In genomic region chr6:26199057-26199772, GRCh38 we compare ENCODE assay signal across 8 cellular contexts.
DNase-seq lines count a peak whose midpoint lies in the region; ATAC-seq and TF ChIP-seq lines count a peak whose summit lies in the region.

No MANE protein-coding gene starts in this region.

- no peaks in the 10 kb centered on the region; the same call in 1 of the 2 replicates for H3K79me2 ChIP-seq in OCI-LY1 (ENCODE audit: insufficient read depth, low read length)

- peak; percentile 63 for DNase-seq in DMS79 (lab: John Stamatoyannopoulos, UW)
- DNase-seq in HuH-7 (ENCODE audit: low spot score) = peak; percentile 47
- DNase-seq in activated T-helper 1 cell treated with anti-CD3 and anti-CD28 coated beads, Interleukin-12 subunit alpha, Interleukin-12 subunit beta, Interleukin-2, Interleukin-4 antibody, amounts not matched to agents 30 ng/mL and 10 ng/mL and 1 ng/mL, durations not matched to agents 14 hours and 24 hours and 36 hours (ENCODE audit: low spot score) = peak; percentile 78
- peak; percentile 94 for DNase-seq in esophagus muscularis mucosa (ENCODE audit: extremely low spot score)
- peak; percentile 90 for DNase-seq in stromal cell of bone marrow (ENCODE audit: low read depth)

- peaks cover 51% of the 10 kb centered on the region for H3K4me1 Mint-ChIP-seq in activated T-helper 1 cell treated with anti-CD3 and anti-CD28 coated beads, Interleukin-12 subunit alpha, Interleukin-12 subunit beta, Interleukin-2, Interleukin-4 antibody, amounts not matched to agents 30 ng/mL and 10 ng/mL and 1 ng/mL, durations not matched to agents 14 hours and 24 hours and 36 hours (ENCODE audit: low read depth)

- no peaks in the 10 kb centered on the region for H3K9me2 ChIP-seq in OCI-LY1 (ENCODE audit: low read depth, low read length)

- no peaks in the 10 kb centered on the region for H4K20me1 ChIP-seq in OCI-LY1 (ENCODE audit: insufficient read depth, low read length)

- H3K36me3 ChIP-seq in OCI-LY1 (ENCODE audit: insufficient read depth, low read length) (peaks cover 8% of the 10 kb centered on the region; the same call in 1 of the 2 replicates), esophagus muscularis mucosa (no peaks in the 10 kb centered on the region), mucosa of stomach (ENCODE audit: control insufficient read depth, insufficient read depth, low read length) (no peaks in the 10 kb centered on the region)

- H3K4me2 ChIP-seq in OCI-LY1 (ENCODE audit: low read length) = peak overlapping the region; percentile 95

- H3K9me3 Mint-ChIP-seq in activated T-helper 1 cell treated with anti-CD3 and anti-CD28 coated beads, Interleukin-12 subunit alpha, Interleukin-12 subunit beta, Interleukin-2, Interleukin-4 antibody, amounts not matched to agents 30 ng/mL and 10 ng/mL and 1 ng/mL, durations not matched to agents 14 hours and 24 hours and 36 hours = no peaks in the 10 kb centered on the region

- ATAC-seq in GM21529 (IDR thresholded peaks at IDR 0.05; ENCODE audit: unreplicated experiment) = peak; percentile 53

- H3K27ac ChIP-seq in OCI-LY1 (ENCODE audit: low read depth, low read length, poor library complexity, severe bottlenecking) (peak overlapping the region; percentile 99), esophagus muscularis mucosa (replicated peaks in 1 of 4) (peak overlapping the region; percentile 88 to 95 (median 94))

- WGBS in esophagus muscularis mucosa = under 1% methylated on average over 24 of the region's 42 CpGs

- H3K4me1 ChIP-seq in OCI-LY1 (ENCODE audit: insufficient read depth, low read length, severe bottlenecking) (peaks cover 45% of the 10 kb centered on the region), esophagus muscularis mucosa (peaks cover 14 to 55% (median 46%) of the 10 kb centered on the region in 4 donors), mucosa of stomach (ENCODE audit: control insufficient read depth, insufficient read depth, low read length) (peaks cover 24% of the 10 kb centered on the region)

- peak overlapping the region; percentile 95 for H3K27ac Mint-ChIP-seq in activated T-helper 1 cell treated with anti-CD3 and anti-CD28 coated beads, Interleukin-12 subunit alpha, Interleukin-12 subunit beta, Interleukin-2, Interleukin-4 antibody, amounts not matched to agents 30 ng/mL and 10 ng/mL and 1 ng/mL, durations not matched to agents 14 hours and 24 hours and 36 hours

- TF ChIP-seq POLR2A in esophagus muscularis mucosa (IDR thresholded peaks at IDR 0.05; ENCODE audit: low read depth) = peak; percentile 59

- H3K9ac ChIP-seq in OCI-LY1 (ENCODE audit: low read length) = peak overlapping the region; percentile 98
- peak overlapping the region; percentile 91 for H3K9ac ChIP-seq in mucosa of stomach (ENCODE audit: low read length)

- H3K27me3 ChIP-seq in OCI-LY1 (ENCODE audit: insufficient read depth, low read length) (no peaks in the 10 kb centered on the region), esophagus muscularis mucosa (peaks cover 0 to 20% (median 0%) of the 10 kb centered on the region in 4 donors), mucosa of stomach (ENCODE audit: control insufficient read depth, insufficient read depth, low read length) (peaks cover 16% of the 10 kb centered on the region)

- H3K4me3 ChIP-seq in OCI-LY1 (ENCODE audit: low read depth, low read length, poor library complexity, severe bottlenecking) (peak overlapping the region; percentile 85), esophagus muscularis mucosa (peak overlapping the region; percentile 62 to 67 (median 64)), mucosa of stomach (ENCODE audit: low read length) (peak overlapping the region; percentile 64)

- H3F3A ChIP-seq in OCI-LY1 (ENCODE audit: insufficient read depth, low read length) = peaks cover 30% of the 10 kb centered on the region

- peaks cover 4% of the 10 kb centered on the region for H3K36me3 Mint-ChIP-seq in activated T-helper 1 cell treated with anti-CD3 and anti-CD28 coated beads, Interleukin-12 subunit alpha, Interleukin-12 subunit beta, Interleukin-2, Interleukin-4 antibody, amounts not matched to agents 30 ng/mL and 10 ng/mL and 1 ng/mL, durations not matched to agents 14 hours and 24 hours and 36 hours (ENCODE audit: low read depth)

- peak overlapping the region; percentile 92 for H3K4me3 Mint-ChIP-seq in activated T-helper 1 cell treated with anti-CD3 and anti-CD28 coated beads, Interleukin-12 subunit alpha, Interleukin-12 subunit beta, Interleukin-2, Interleukin-4 antibody, amounts not matched to agents 30 ng/mL and 10 ng/mL and 1 ng/mL, durations not matched to agents 14 hours and 24 hours and 36 hours

- TF ChIP-seq EP300 in esophagus muscularis mucosa (IDR thresholded peaks at IDR 0.05) = no peak

- H3K27me3 Mint-ChIP-seq in activated T-helper 1 cell treated with anti-CD3 and anti-CD28 coated beads, Interleukin-12 subunit alpha, Interleukin-12 subunit beta, Interleukin-2, Interleukin-4 antibody, amounts not matched to agents 30 ng/mL and 10 ng/mL and 1 ng/mL, durations not matched to agents 14 hours and 24 hours and 36 hours (ENCODE audit: insufficient read depth) = no peaks in the 10 kb centered on the region

- intact Hi-C loops in activated T-helper 1 cell treated with anti-CD3 and anti-CD28 coated beads, Interleukin-12 subunit alpha, Interleukin-12 subunit beta, Interleukin-2, Interleukin-4 antibody, amounts not matched to agents 30 ng/mL and 10 ng/mL and 1 ng/mL, durations not matched to agents 14 hours and 24 hours and 36 hours (cut with micrococcal nuclease) = loop anchor here (1.0 to 5.0 kb wide), 10 partner anchors 16 to 1693 kb away; a partner anchor contains a TSS
- intact Hi-C loops in esophagus muscularis mucosa (cut with DNase I) = no loop called here

- TF ChIP-seq CTCF in OCI-LY1 (IDR thresholded peaks at IDR 0.05; ENCODE audit: low read length) (no peak), esophagus muscularis mucosa (IDR thresholded peaks at IDR 0.05) (no peak)

- H3K9me3 ChIP-seq in OCI-LY1 (ENCODE audit: low read length) = no peaks in the 10 kb centered on the region
- no peaks in the 10 kb centered on the region for H3K9me3 ChIP-seq in esophagus muscularis mucosa
- no peaks in the 10 kb centered on the region for H3K9me3 ChIP-seq in mucosa of stomach (ENCODE audit: control insufficient read depth, low read length)

- H2AFZ ChIP-seq in OCI-LY1 (ENCODE audit: low read length) = no peak overlapping the region

Comparison
In these comparisons a context has a peak if more than half of its experiments do, and no peak if none do; other contexts are left out.
1. Peak in every context shown above with its lines: DNase-seq, ATAC-seq, H3K4me3 ChIP-seq and H3K27ac ChIP-seq.